10 cellular contexts compared by ENCODE assay signal in genomic region chr2:31384351-31384750, GRCh38. TPM values are rescaled to one million over a fixed set of nuclear protein-coding genes. Genes with fewer than 3 reads are reported as not detected.
DNase-seq lines count a peak whose midpoint lies in the region; ATAC-seq and TF ChIP-seq lines count a peak whose summit lies in the region.
"Had no signal": no experiment of that assay in that cellular context is flagged by ENCODE, and none has a peak within 500 bp of the region (broad histone marks: within the 10 kb centered on the region; RNA-seq: fewer than 3 reads in every experiment).

No MANE protein-coding gene starts in this region.

- no peak for TF ChIP-seq CTCF in GM12865 (IDR thresholded peaks at IDR 0.05; ENCODE audit: insufficient read depth, low read depth, low read length, missing control alignments)

- DNase-seq in GM12865 (ENCODE audit: low read depth) (peak; percentile 19), HT1080 (ENCODE audit: low read depth) (peak; percentile 96), amniotic stem cell (lab: John Stamatoyannopoulos, UW) (peak; percentile 35), myocyte (ENCODE audit: low read depth) (peak; percentile 87), HUDEP-2 (lab: John Stamatoyannopoulos, UW; ENCODE audit: unreplicated experiment in 76 of 76) (no peak), RPMI8226 (no peak), DMS79 treated with DMSO at 0.1 percent for 48 hours (lab: John Stamatoyannopoulos, UW) (no peak)
- DNase-seq: effector memory CD4-positive, alpha-beta T cell had no signal

- ATAC-seq in GM18907 (IDR thresholded peaks at IDR 0.05; ENCODE audit: unreplicated experiment): no peak

- H3K4me3 ChIP-seq in GM12865 (ENCODE audit: low read depth, low read length): no peak overlapping the region
- H3K4me3 ChIP-seq: thoracic aorta had no signal

RNA-seq across cellular contexts. Expression of gene XDH, which starts 30.2 kb away (rescaled TPM):
- total RNA-seq in HT1080 (2014; rRNA removed; shearing (Covaris generic)): 3.1 and 3.7 TPM in 2 replicates
- polyA plus RNA-seq in HT1080 (2015; cell fraction: cytosol; rRNA removed): 1.2 and 1.6 TPM in 2 replicates
- 2.0 and 3.0 TPM in 2 replicates for polyA plus RNA-seq in HT1080 (2015; cell fraction: nucleus; rRNA removed)
- total RNA-seq in myocyte: 0.32 and 0.52 TPM in 2 replicates
- polyA plus RNA-seq in myocyte (2012): 0.23 TPM
- total RNA-seq: thoracic aorta had no signal

Comparison
In these comparisons a context has a peak if more than half of its experiments do, and no peak if none do; other contexts are left out.
1. DNase-seq: peak in GM12865 (single experiment), HT1080 (single experiment), amniotic stem cell (single experiment) and myocyte (single experiment); none in HUDEP-2 (0 of 76), RPMI8226 (single experiment) and DMS79 treated with DMSO at 0.1 percent for 48 hours (single experiment).